8 cellular contexts compared by ENCODE assay signal in the genomic region with DNA sequence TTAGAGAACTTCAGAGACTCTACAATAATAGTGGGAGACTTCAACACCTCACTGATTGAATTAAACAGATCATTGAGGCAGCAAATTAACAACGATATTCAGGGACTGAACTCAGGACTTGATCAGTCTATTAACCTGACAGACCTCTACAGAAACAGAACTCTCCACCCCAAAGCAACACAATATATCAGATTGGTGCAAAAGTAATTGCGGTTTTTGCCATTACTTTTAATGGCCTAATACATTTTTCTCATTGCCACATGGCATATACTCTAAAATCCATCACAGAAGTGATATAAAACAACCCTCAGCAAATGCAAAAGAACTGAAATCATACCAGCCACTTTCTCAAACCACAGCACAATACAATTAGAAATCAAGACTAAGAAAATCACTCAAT.
"Had no signal": no experiment of that assay in that cellular context is flagged by ENCODE, and none has a peak within 500 bp of the region (broad histone marks: within the 10 kb centered on the region; RNA-seq: fewer than 3 reads in every experiment).

No MANE protein-coding gene starts in this region.

- H3K4me3 ChIP-seq: GM12878 had no signal

- ATAC-seq: GM12878 had no signal

- DNase-seq: GDM1, GF-D8 had no signal

- FAIRE-seq: G401.6, GM12878, GM12891, GM12892, GM18507, GM19239 had no signal
